8 cellular contexts compared by ENCODE assay signal in the genomic region with DNA sequence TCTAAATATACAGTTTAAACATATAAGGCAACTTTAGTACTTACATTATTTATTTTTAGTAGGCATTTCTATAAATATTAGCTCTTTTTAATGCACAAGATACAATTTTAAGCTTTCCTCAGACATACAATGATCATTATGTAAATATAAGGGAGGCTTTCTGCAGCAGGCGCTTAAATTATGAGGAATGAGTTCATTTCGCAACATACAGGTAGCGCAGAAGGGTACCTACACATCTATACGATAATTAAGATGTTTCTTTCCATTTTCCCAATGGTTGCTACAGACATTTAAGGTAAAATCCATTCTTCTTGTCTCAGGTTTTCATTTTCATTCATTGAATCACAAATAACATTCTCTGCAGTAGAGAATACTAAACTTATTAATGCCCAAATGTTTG. TPM values are rescaled to one million over a fixed set of nuclear protein-coding genes. Genes with fewer than 3 reads are reported as not detected.
DNase-seq lines count a peak whose midpoint lies in the region; ATAC-seq and TF ChIP-seq lines count a peak whose summit lies in the region.

No MANE protein-coding gene starts in this region.

- H3K9me2 ChIP-seq in neural cell (ENCODE audit: insufficient read depth, low read length) = no peaks in the 10 kb centered on the region

- TF ChIP-seq RAD21 in neural cell (conservative IDR thresholded peaks at IDR 0.05) = no peak

- no peak for ATAC-seq in CD8-positive, alpha-beta T cell
- ATAC-seq in HG03460 (IDR thresholded peaks at IDR 0.05; ENCODE audit: unreplicated experiment) = no peak

- peak overlapping the region; percentile 52 for H3K27ac Mint-ChIP-seq in CD8-positive, alpha-beta T cell
- peak overlapping the region; percentile 99 for H3K27ac Mint-ChIP-seq in dendritic cell treated with granulocyte-macrophage colony-stimulating factor and Interleukin-4, amounts not matched to agents 40 ng/mL and 50 ng/mL, for 4 days

- intact Hi-C loops in CD8-positive, alpha-beta T cell (cut with DNase I, micrococcal nuclease) = loop anchor here (2.0 to 10.0 kb wide), 8 partner anchors 146 to 1444 kb away; a partner anchor contains a TSS
- intact Hi-C loops in dendritic cell treated with granulocyte-macrophage colony-stimulating factor and Interleukin-4, amounts not matched to agents 40 ng/mL and 50 ng/mL, for 4 days (cut with micrococcal nuclease) = loop anchor here (2.0 to 5.0 kb wide), 3 partner anchors 81 to 521 kb away; a partner anchor contains a TSS

- H2AFZ ChIP-seq in neural cell (ENCODE audit: low read depth, low read length) = no peak overlapping the region

- peaks cover 3% of the 10 kb centered on the region for H3F3A ChIP-seq in neural cell (ENCODE audit: insufficient read depth, low read length, poor library complexity, severe bottlenecking)

- peaks cover 40% of the 10 kb centered on the region for H3K79me2 ChIP-seq in neural cell (replicated peaks; ENCODE audit: insufficient read depth, low read length)

- POLR2A ChIA-PET in CD8-positive, alpha-beta T cell (lab: Charles Lee) = interaction anchor here (1.5 to 2.7 kb wide), 5 partner anchors 11 to 437 kb away, joined by 4 to 75 read pairs (median 7); a partner anchor contains a TSS

- CTCF ChIA-PET in CD8-positive, alpha-beta T cell (lab: Charles Lee) = interaction anchor here (0.7 to 1.2 kb wide), 2 partner anchors 74 to 450 kb away, joined by 3 read pairs; no protein-coding TSS in a partner anchor

- no peaks in the 10 kb centered on the region for H3K27me3 ChIP-seq in CD8-positive, alpha-beta T cell (ENCODE audit: insufficient read depth, low read length)
- H3K27me3 ChIP-seq in neural cell (ENCODE audit: insufficient read depth, low read depth, low read length) = no peaks in the 10 kb centered on the region

- no peaks in the 10 kb centered on the region for H3K9me3 Mint-ChIP-seq in CD8-positive, alpha-beta T cell
- no peaks in the 10 kb centered on the region for H3K9me3 Mint-ChIP-seq in dendritic cell treated with granulocyte-macrophage colony-stimulating factor and Interleukin-4, amounts not matched to agents 40 ng/mL and 50 ng/mL, for 4 days

- no peak for DNase-seq in CD8-positive, alpha-beta T cell
- DNase-seq in NB4 (ENCODE audit: low read depth) (no peak), DMS 273 treated with DMSO at 0.1 percent for 48 hours (lab: John Stamatoyannopoulos, UW) (no peak), anterior cingulate cortex (lab: John Stamatoyannopoulos, UW) (no peak), NCI-H1694 treated with DMSO at 0.1 percent for 48 hours (lab: John Stamatoyannopoulos, UW) (no peak)

- no peaks in the 10 kb centered on the region for H3K9me3 ChIP-seq in CD8-positive, alpha-beta T cell (ENCODE audit: low read length)
- H3K9me3 ChIP-seq in neural cell (ENCODE audit: low read length) = no peaks in the 10 kb centered on the region

- H3K36me3 Mint-ChIP-seq in CD8-positive, alpha-beta T cell = peaks cover 24% of the 10 kb centered on the region
- peaks cover 10% of the 10 kb centered on the region for H3K36me3 Mint-ChIP-seq in dendritic cell treated with granulocyte-macrophage colony-stimulating factor and Interleukin-4, amounts not matched to agents 40 ng/mL and 50 ng/mL, for 4 days (ENCODE audit: low read depth)

- TF ChIP-seq CTCF in CD8-positive, alpha-beta T cell (IDR thresholded peaks at IDR 0.05) = no peak
- TF ChIP-seq CTCF in NB4 (IDR thresholded peaks at IDR 0.05; ENCODE audit: low read depth, low read length) (no peak), neural cell (IDR thresholded peaks at IDR 0.05; ENCODE audit: poor library complexity, severe bottlenecking) (no peak)

- no peak for TF ChIP-seq POLR2A in NB4 (IDR thresholded peaks at IDR 0.05; ENCODE audit: extremely low read depth, insufficient read length)

- no peak overlapping the region for H3K9ac ChIP-seq in neural cell (ENCODE audit: low read length)

- H3K27ac ChIP-seq in CD8-positive, alpha-beta T cell (ENCODE audit: low read depth, low read length) = peak overlapping the region; percentile 8
- H3K27ac ChIP-seq in neural cell (ENCODE audit: low read length) = peak overlapping the region; percentile 98

- H3K27me3 Mint-ChIP-seq in CD8-positive, alpha-beta T cell (ENCODE audit: low read depth) = no peaks in the 10 kb centered on the region
- H3K27me3 Mint-ChIP-seq in dendritic cell treated with granulocyte-macrophage colony-stimulating factor and Interleukin-4, amounts not matched to agents 40 ng/mL and 50 ng/mL, for 4 days = no peaks in the 10 kb centered on the region

- H3K4me3 ChIP-seq in CD8-positive, alpha-beta T cell (ENCODE audit: low read depth, low read length) = no peak overlapping the region
- peak overlapping the region; percentile 65 for H3K4me3 ChIP-seq in NB4 (ENCODE audit: low read depth, low read length)
- H3K4me3 ChIP-seq in neural cell (ENCODE audit: low read length) = peak overlapping the region; percentile 75

- peaks cover 44% of the 10 kb centered on the region for H3K4me1 Mint-ChIP-seq in CD8-positive, alpha-beta T cell (ENCODE audit: low read depth)
- peaks cover 14% of the 10 kb centered on the region for H3K4me1 Mint-ChIP-seq in dendritic cell treated with granulocyte-macrophage colony-stimulating factor and Interleukin-4, amounts not matched to agents 40 ng/mL and 50 ng/mL, for 4 days (ENCODE audit: low read depth)

- no peaks in the 10 kb centered on the region for H3K36me3 ChIP-seq in CD8-positive, alpha-beta T cell (ENCODE audit: insufficient read depth, low read length)
- H3K36me3 ChIP-seq in neural cell (ENCODE audit: insufficient read depth, low read length) = no peaks in the 10 kb centered on the region

- no peaks in the 10 kb centered on the region for H4K20me1 ChIP-seq in neural cell (ENCODE audit: insufficient read depth)

- H3K4me1 ChIP-seq in CD8-positive, alpha-beta T cell (ENCODE audit: insufficient read depth, low read length) = peaks cover 21% of the 10 kb centered on the region

- H3K4me2 ChIP-seq in neural cell (ENCODE audit: low read length) = no peak overlapping the region

- H3K4me3 Mint-ChIP-seq in CD8-positive, alpha-beta T cell = peak overlapping the region; percentile 49
- H3K4me3 Mint-ChIP-seq in dendritic cell treated with granulocyte-macrophage colony-stimulating factor and Interleukin-4, amounts not matched to agents 40 ng/mL and 50 ng/mL, for 4 days = peak overlapping the region; percentile 87

- TF ChIP-seq EP300 in neural cell (conservative IDR thresholded peaks at IDR 0.05; ENCODE audit: poor library complexity, severe bottlenecking) = no peak

TF ChIP-seq in neural cell, 6 proteins besides CTCF, POLR2A, EP300 and RAD21:
- TF ChIP-seq MXI1 (conservative IDR thresholded peaks at IDR 0.05; ENCODE audit: poor library complexity, severe bottlenecking) = no peak
- TF ChIP-seq, protein P1, sequence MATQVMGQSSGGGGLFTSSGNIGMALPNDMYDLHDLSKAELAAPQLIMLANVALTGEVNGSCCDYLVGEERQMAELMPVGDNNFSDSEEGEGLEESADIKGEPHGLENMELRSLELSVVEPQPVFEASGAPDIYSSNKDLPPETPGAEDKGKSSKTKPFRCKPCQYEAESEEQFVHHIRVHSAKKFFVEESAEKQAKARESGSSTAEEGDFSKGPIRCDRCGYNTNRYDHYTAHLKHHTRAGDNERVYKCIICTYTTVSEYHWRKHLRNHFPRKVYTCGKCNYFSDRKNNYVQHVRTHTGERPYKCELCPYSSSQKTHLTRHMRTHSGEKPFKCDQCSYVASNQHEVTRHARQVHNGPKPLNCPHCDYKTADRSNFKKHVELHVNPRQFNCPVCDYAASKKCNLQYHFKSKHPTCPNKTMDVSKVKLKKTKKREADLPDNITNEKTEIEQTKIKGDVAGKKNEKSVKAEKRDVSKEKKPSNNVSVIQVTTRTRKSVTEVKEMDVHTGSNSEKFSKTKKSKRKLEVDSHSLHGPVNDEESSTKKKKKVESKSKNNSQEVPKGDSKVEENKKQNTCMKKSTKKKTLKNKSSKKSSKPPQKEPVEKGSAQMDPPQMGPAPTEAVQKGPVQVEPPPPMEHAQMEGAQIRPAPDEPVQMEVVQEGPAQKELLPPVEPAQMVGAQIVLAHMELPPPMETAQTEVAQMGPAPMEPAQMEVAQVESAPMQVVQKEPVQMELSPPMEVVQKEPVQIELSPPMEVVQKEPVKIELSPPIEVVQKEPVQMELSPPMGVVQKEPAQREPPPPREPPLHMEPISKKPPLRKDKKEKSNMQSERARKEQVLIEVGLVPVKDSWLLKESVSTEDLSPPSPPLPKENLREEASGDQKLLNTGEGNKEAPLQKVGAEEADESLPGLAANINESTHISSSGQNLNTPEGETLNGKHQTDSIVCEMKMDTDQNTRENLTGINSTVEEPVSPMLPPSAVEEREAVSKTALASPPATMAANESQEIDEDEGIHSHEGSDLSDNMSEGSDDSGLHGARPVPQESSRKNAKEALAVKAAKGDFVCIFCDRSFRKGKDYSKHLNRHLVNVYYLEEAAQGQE (IDR thresholded peaks at IDR 0.05; ENCODE audit: borderline replicate concordance) = no peak
- no peak for TF ChIP-seq EZH2 (IDR thresholded peaks at IDR 0.05; ENCODE audit: borderline replicate concordance, insufficient read depth, low read length, poor library complexity, severe bottlenecking)
- TF ChIP-seq POLR2AphosphoS5 (IDR thresholded peaks at IDR 0.05) = no peak
- no peak for TF ChIP-seq TAF1 (IDR thresholded peaks at IDR 0.05; ENCODE audit: low read depth)
- no peak for TF ChIP-seq SMC3 (conservative IDR thresholded peaks at IDR 0.05; ENCODE audit: poor library complexity)

RNA-seq across cellular contexts. Expression of a gene that starts 1.2 kb away (rescaled TPM):
- 1 to 10 TPM; 9.1 to 9.8 TPM for total RNA-seq in CD8-positive, alpha-beta T cell
- 21.6 and 21.8 TPM in 2 replicates for polyA plus RNA-seq in neural cell
- polyA minus RNA-seq in neural cell = 36.8 and 41.2 TPM in 2 replicates

RNA-seq across cellular contexts. Expression of a gene that starts 49.3 kb away (rescaled TPM):
- total RNA-seq in CD8-positive, alpha-beta T cell = 1 to 10 TPM; 6.9 to 7.0 TPM
- polyA plus RNA-seq in neural cell = 20.5 and 22.5 TPM in 2 replicates
- polyA minus RNA-seq in neural cell = 25.1 and 26.5 TPM in 2 replicates

RNA-seq across cellular contexts. Expression of a gene that starts 50.0 kb away (rescaled TPM):
- 10 to 100 TPM; 15.0 to 15.9 TPM for total RNA-seq in CD8-positive, alpha-beta T cell
- 18.4 and 24.4 TPM in 2 replicates for polyA plus RNA-seq in neural cell
- 17.0 and 20.8 TPM in 2 replicates for polyA minus RNA-seq in neural cell
